Comparison of ENCODE assay signal across 2 cellular contexts in genomic region chr18:1436199-1436598, GRCh38.
TF ChIP-seq lines count a peak whose summit lies in the region.

No MANE protein-coding gene starts in this region.

TF ChIP-seq in GM23338, 12 proteins besides CTCF, POLR2A, EP300 and RAD21:
- no peak for TF ChIP-seq ZNF114 (CRISPR knock-in tag; IDR thresholded peaks at IDR 0.05)
- no peak for TF ChIP-seq STAT1 (IDR thresholded peaks at IDR 0.05; ENCODE audit: unreplicated experiment)
- TF ChIP-seq ZNF331 (CRISPR knock-in tag; IDR thresholded peaks at IDR 0.05; ENCODE audit: low read depth), result no peak
- TF ChIP-seq REST (IDR thresholded peaks at IDR 0.05; ENCODE audit: unreplicated experiment), result no peak
- TF ChIP-seq ETS1 (IDR thresholded peaks at IDR 0.05), result no peak
- no peak for TF ChIP-seq ZNF462 (CRISPR knock-in tag; IDR thresholded peaks at IDR 0.05)
- no peak for TF ChIP-seq POLR2AphosphoS5 (IDR thresholded peaks at IDR 0.05; ENCODE audit: low read depth)
- no peak for TF ChIP-seq CREB1 (CRISPR knock-in tag; IDR thresholded peaks at IDR 0.05; ENCODE audit: low read depth)
- no peak for TF ChIP-seq EZH2 (IDR thresholded peaks at IDR 0.05; ENCODE audit: low read depth, unreplicated experiment)

TF ChIP-seq in H1, 55 proteins besides CTCF, POLR2A, EP300 and RAD21:
- TF ChIP-seq TEAD4 (IDR thresholded peaks at IDR 0.05; ENCODE audit: low read depth, low read length) (no peak), SP1 (IDR thresholded peaks at IDR 0.05; ENCODE audit: low read depth, low read length) (no peak), SP2 (IDR thresholded peaks at IDR 0.05; ENCODE audit: low read length) (no peak), MAX (IDR thresholded peaks at IDR 0.05) (no peak), GABPA (IDR thresholded peaks at IDR 0.05; ENCODE audit: borderline replicate concordance, insufficient read depth, low read length) (no peak), EZH2 (IDR thresholded peaks at IDR 0.05; ENCODE audit: low read depth, low read length, severe bottlenecking) (no peak), MAFK (IDR thresholded peaks at IDR 0.05; ENCODE audit: low read depth, low read length) (no peak), E2F6 (IDR thresholded peaks at IDR 0.05) (no peak), PHF8 (conservative IDR thresholded peaks at IDR 0.05; ENCODE audit: low read depth, low read length) (no peak), TCF12 (IDR thresholded peaks at IDR 0.05; ENCODE audit: low read depth, low read length) (no peak), RFX5 (IDR thresholded peaks at IDR 0.05; ENCODE audit: borderline replicate concordance, low read depth, low read length) (no peak), EGR1 (IDR thresholded peaks at IDR 0.05; ENCODE audit: borderline replicate concordance, low read depth, low read length) (no peak), HDAC2 (IDR thresholded peaks at IDR 0.05; ENCODE audit: borderline replicate concordance in 1 of 2, low read depth in 2 of 2, low read length in 2 of 2) (no peak), KDM1A (IDR thresholded peaks at IDR 0.05; ENCODE audit: borderline replicate concordance, low read length) (no peak), KDM5A (IDR thresholded peaks at IDR 0.05; ENCODE audit: low read length) (no peak), NANOG (IDR thresholded peaks at IDR 0.05; ENCODE audit: insufficient read depth, low read depth, low read length, poor library complexity, severe bottlenecking) (no peak), SIN3A (conservative IDR thresholded peaks at IDR 0.05 in 1 of 2, IDR thresholded peaks at IDR 0.05 in 1 of 2; ENCODE audit: low read depth in 1 of 2, low read length in 2 of 2) (no peak), ATF2 (IDR thresholded peaks at IDR 0.05; ENCODE audit: low read length) (no peak)
